Comparison of ENCODE assay signal across 8 cellular contexts in genomic region chr3:36540898-36541518, GRCh38.
DNase-seq lines count a peak whose midpoint lies in the region; ATAC-seq, FAIRE-seq and TF ChIP-seq lines count a peak whose summit lies in the region.

No MANE protein-coding gene starts in this region.

- no peak overlapping the region for H3K27ac ChIP-seq in heart right ventricle

- DNase-seq in heart right ventricle (no peak), left cardiac atrium (no peak), RCC 7860 (ENCODE audit: low spot score) (peak; percentile 10), fibroblast of the conjunctiva (ENCODE audit: low read depth) (peak; percentile 12), urothelium cell line (ENCODE audit: low spot score) (peak; percentile 41), T-helper 9 cell (no peak)
- DNase-seq in stimulated activated CD4-positive, alpha-beta T cell treated with anti-CD3 and anti-CD28 coated beads, Interleukin-12 subunit alpha, Interleukin-12 subunit beta, amount 100 ng/mL, for 4 hours = no peak

- peaks cover 0 to 15% (median 0%) of the 10 kb centered on the region in 11 donors for H3K9me3 ChIP-seq in heart right ventricle

- 66 to 67% methylated on average over 3 of the region's 3 CpGs for WGBS in heart right ventricle, 2 donors

- no peak overlapping the region for H3K4me3 ChIP-seq in heart right ventricle

- peak in 7 of 9 donors; percentile 23 to 67 (median 39) for TF ChIP-seq CTCF in heart right ventricle (IDR thresholded peaks at IDR 0.05)

- ATAC-seq in heart right ventricle (no peak), left cardiac atrium (no peak), GM19455 (IDR thresholded peaks at IDR 0.05; ENCODE audit: unreplicated experiment) (no peak)

- H3K27me3 ChIP-seq in heart right ventricle = no peaks in the 10 kb centered on the region

- intact Hi-C loops in heart right ventricle (cut with DNase I) = loop anchor here in 1 of 10 donors (10.0 kb wide), 1 partner anchor 576 kb away; no protein-coding TSS in a partner anchor
- intact Hi-C loops in left cardiac atrium (cut with DNase I) = loop anchor here in 1 of 2 donors (5.0 kb wide), 1 partner anchor 579 kb away; no protein-coding TSS in a partner anchor

- no peaks in the 10 kb centered on the region for H3K36me3 ChIP-seq in heart right ventricle

- FAIRE-seq in RCC 7860 (lab: Jason Lieb, UNC) (no peak), urothelium cell line (lab: Jason Lieb, UNC) (no peak)

- peaks cover 0 to 4% (median 0%) of the 10 kb centered on the region in 9 donors for H3K4me1 ChIP-seq in heart right ventricle

Comparison
In these comparisons a context has a peak if more than half of its experiments do, and no peak if none do; other contexts are left out.
1. DNase-seq: peak in RCC 7860 (single experiment), fibroblast of the conjunctiva (single experiment) and urothelium cell line (single experiment); none in heart right ventricle (0 of 2), left cardiac atrium (single experiment), T-helper 9 cell (single experiment) and stimulated activated CD4-positive, alpha-beta T cell treated with anti-CD3 and anti-CD28 coated beads, Interleukin-12 subunit alpha, Interleukin-12 subunit beta, amount 100 ng/mL, for 4 hours (single experiment).